14 cellular contexts compared by ENCODE assay signal in genomic region chr12:11658796-11659195, GRCh38. TPM values are rescaled to one million over a fixed set of nuclear protein-coding genes. Genes with fewer than 3 reads are reported as not detected.
DNase-seq lines count a peak whose midpoint lies in the region; ATAC-seq and TF ChIP-seq lines count a peak whose summit lies in the region.
"Had no signal": no experiment of that assay in that cellular context is flagged by ENCODE, and none has a peak within 500 bp of the region (broad histone marks: within the 10 kb centered on the region; RNA-seq: fewer than 3 reads in every experiment).

No MANE protein-coding gene starts in this region.

- peaks cover 6% of the 10 kb centered on the region for H3K36me3 Mint-ChIP-seq in brain
- H3K36me3 Mint-ChIP-seq in activated T-cell treated with anti-CD3 and anti-CD28 coated beads, Interleukin-2, amount 50 U/mL, for 24 hours (ENCODE audit: low read depth) = peaks cover 63% of the 10 kb centered on the region

- H3K27me3 Mint-ChIP-seq in brain = no peaks in the 10 kb centered on the region
- H3K27me3 Mint-ChIP-seq in activated T-cell treated with anti-CD3 and anti-CD28 coated beads, Interleukin-2, amount 50 U/mL, for 24 hours = no peaks in the 10 kb centered on the region
- H3K27me3 Mint-ChIP-seq: progenitor cell of endocrine pancreas had no signal

- DNase-seq in ACHN = peak; percentile 75
- DNase-seq in HCEC 1CT = peak; percentile 61
- DNase-seq in kidney glomerular epithelial cell (lab: John Stamatoyannopoulos, UW) = peak; percentile 84
- no peak for DNase-seq in NCI-H2107 treated with DMSO at 0.1 percent for 48 hours (lab: John Stamatoyannopoulos, UW; ENCODE audit: unreplicated experiment)
- DNase-seq in mucosa of descending colon = no peak
- DNase-seq in activated T-cell treated with anti-CD3 and anti-CD28 coated beads, Interleukin-2, amount 50 U/mL, for 24 hours = no peak
- no peak for DNase-seq in left colon
- DNase-seq: effector memory CD4-positive, alpha-beta T cell; left cardiac atrium; NCI-H2029; uterus; WERI-Rb-1 had no signal

- in situ Hi-C loops in ACHN (cut with HindIII; ENCODE audit: low pct_ligation_motif_present, low pct_unique_long_range_greater_than_20kb, low sequenced_read_pairs) = no loop called here

- intact Hi-C loops in mucosa of descending colon (cut with DNase I, micrococcal nuclease) = no loop called here
- intact Hi-C loops in left colon (cut with DNase I, micrococcal nuclease) = loop anchor here in 1 of 2 donors (10.0 kb wide), 1 partner anchor 56 kb away; no protein-coding TSS in a partner anchor

- peaks cover 7% of the 10 kb centered on the region for H3K4me1 ChIP-seq in mucosa of descending colon (ENCODE audit: low read depth)

- no peak overlapping the region for H3K4me3 ChIP-seq in mucosa of descending colon
- H3K4me3 ChIP-seq: uterus had no signal

- peak overlapping the region in 1 of 5 experiments; percentile 34 for H3K4me3 Mint-ChIP-seq in brain
- H3K4me3 Mint-ChIP-seq in activated T-cell treated with anti-CD3 and anti-CD28 coated beads, Interleukin-2, amount 50 U/mL, for 24 hours = no peak overlapping the region

- ATAC-seq in mucosa of descending colon (no peak), left colon (no peak)
- ATAC-seq: left cardiac atrium had no signal

- peaks cover 71% of the 10 kb centered on the region for H3K4me1 Mint-ChIP-seq in brain
- peaks cover 92% of the 10 kb centered on the region for H3K4me1 Mint-ChIP-seq in activated T-cell treated with anti-CD3 and anti-CD28 coated beads, Interleukin-2, amount 50 U/mL, for 24 hours (ENCODE audit: low read depth)

- TF ChIP-seq CTCF in brain (conservative IDR thresholded peaks at IDR 0.05) (no peak), mucosa of descending colon (IDR thresholded peaks at IDR 0.05) (no peak)

- H3K9me3 Mint-ChIP-seq in brain = no peaks in the 10 kb centered on the region
- no peaks in the 10 kb centered on the region for H3K9me3 Mint-ChIP-seq in activated T-cell treated with anti-CD3 and anti-CD28 coated beads, Interleukin-2, amount 50 U/mL, for 24 hours

- H3K27ac Mint-ChIP-seq in brain = peak overlapping the region in 3 of 5 experiments; percentile 35 to 87 (median 81)
- H3K27ac Mint-ChIP-seq in activated T-cell treated with anti-CD3 and anti-CD28 coated beads, Interleukin-2, amount 50 U/mL, for 24 hours = no peak overlapping the region
- H3K27ac Mint-ChIP-seq: progenitor cell of endocrine pancreas had no signal

- H3K9me3 ChIP-seq in mucosa of descending colon = no peaks in the 10 kb centered on the region
- H3K9me3 ChIP-seq: uterus had no signal

- no peaks in the 10 kb centered on the region for H3K36me3 ChIP-seq in mucosa of descending colon (ENCODE audit: low read depth)
- H3K36me3 ChIP-seq: uterus, WERI-Rb-1 had no signal

RNA-seq across cellular contexts. Expression of gene ETV6, which starts 9.3 kb away (rescaled TPM):
- polyA plus RNA-seq in brain (ENCODE audit: insufficient read depth, low read depth, low replicate concordance) = 9.6 TPM
- 10 to 100 TPM; 60.9 to 74.3 (median 72.8) TPM for total RNA-seq in mucosa of descending colon
- total RNA-seq in left colon = 10 to 100 TPM; 54.6 to 64.3 TPM

Comparison
In these comparisons a context has a peak if more than half of its experiments do, and no peak if none do; other contexts are left out.
1. DNase-seq: peak in ACHN (single experiment), HCEC 1CT (single experiment) and kidney glomerular epithelial cell (single experiment); none in NCI-H2107 treated with DMSO at 0.1 percent for 48 hours (single experiment), mucosa of descending colon (0 of 3), activated T-cell treated with anti-CD3 and anti-CD28 coated beads, Interleukin-2, amount 50 U/mL, for 24 hours (single experiment) and left colon (0 of 2).